Comparison of ENCODE assay signal across 8 cellular contexts in genomic region chr15:96440978-96441377, GRCh38.
"Had no signal": no experiment of that assay in that cellular context is flagged by ENCODE, and none has a peak within 500 bp of the region (broad histone marks: within the 10 kb centered on the region; RNA-seq: fewer than 3 reads in every experiment).

No MANE protein-coding gene starts in this region.

- H3K27ac ChIP-seq: GM23248, HL-60 had no signal

- H3K27me3 Mint-ChIP-seq: IgD-negative memory B cell had no signal

- DNase-seq: GM23248, GOT3, H7, HCEC 1CT, KG1 had no signal

- H3K4me3 Mint-ChIP-seq: IgD-negative memory B cell had no signal

- H3K4me1 Mint-ChIP-seq: IgD-negative memory B cell had no signal

- H3K27ac Mint-ChIP-seq: IgD-negative memory B cell had no signal

- H3K9ac ChIP-seq: GM23248 had no signal

- H3K4me3 ChIP-seq: GM23248 had no signal

- ATAC-seq: HepG2 had no signal
